Comparison of ENCODE assay signal across 8 cellular contexts in the genomic region with DNA sequence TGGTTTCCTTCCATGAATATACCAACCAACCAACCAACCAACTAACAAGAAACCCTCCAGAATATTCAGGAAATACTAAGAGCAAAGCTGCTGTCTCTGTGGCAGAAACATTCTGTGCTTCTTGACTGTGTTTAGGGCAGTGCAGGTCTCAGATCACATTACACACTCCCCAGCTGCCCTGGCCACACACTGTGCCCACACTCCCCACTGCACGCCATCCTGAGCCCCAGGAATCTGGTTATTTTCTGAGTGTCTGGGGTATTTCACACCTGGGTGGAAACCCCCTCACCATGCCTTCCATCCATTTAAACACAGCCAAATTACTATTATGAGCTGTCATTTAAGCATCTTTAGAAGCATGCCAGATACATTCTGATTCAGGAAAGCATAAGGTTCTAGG.
DNase-seq lines count a peak whose midpoint lies in the region; ATAC-seq and FAIRE-seq lines count a peak whose summit lies in the region.

No MANE protein-coding gene starts in this region.

- H3K9me3 Mint-ChIP-seq in activated CD4-positive, alpha-beta T cell treated with anti-CD3 and anti-CD28 coated beads for 36 hours (ENCODE audit: low read depth), result peaks cover 11% of the 10 kb centered on the region
- H3K9me3 Mint-ChIP-seq in activated CD8-positive, alpha-beta memory T cell treated with anti-CD3 and anti-CD28 coated beads, Interleukin-2, amount 10 ng/mL, durations not matched to agents 7 days and 5 days (ENCODE audit: low read depth), result no peaks in the 10 kb centered on the region

- intact Hi-C loops in activated CD4-positive, alpha-beta T cell treated with anti-CD3 and anti-CD28 coated beads for 36 hours (cut with DNase I, micrococcal nuclease), result loop anchor here (1.0 to 10.0 kb wide), 10 partner anchors 21 to 1479 kb away; partner anchors contain the start of genes CDK1 (in 2 of the 2) and CCDC6 (in 1 of the 2)

- CTCF ChIA-PET in activated CD4-positive, alpha-beta T cell treated with anti-CD3 and anti-CD28 coated beads for 36 hours (lab: Charles Lee), result interaction anchor here (0.6 to 3.1 kb wide), 6 partner anchors 32 to 91 kb away, joined by 3 to 12 read pairs (median 4); no protein-coding TSS in a partner anchor
- CTCF ChIA-PET in activated CD8-positive, alpha-beta memory T cell treated with anti-CD3 and anti-CD28 coated beads, Interleukin-2, amount 10 ng/mL, durations not matched to agents 7 days and 5 days (lab: Charles Lee), result no interaction called here

- H3K4me3 Mint-ChIP-seq in activated CD4-positive, alpha-beta T cell treated with anti-CD3 and anti-CD28 coated beads for 36 hours, result peak overlapping the region; percentile 78
- peak overlapping the region; percentile 71 for H3K4me3 Mint-ChIP-seq in activated CD8-positive, alpha-beta memory T cell treated with anti-CD3 and anti-CD28 coated beads, Interleukin-2, amount 10 ng/mL, durations not matched to agents 7 days and 5 days

- peak; percentile 86 for DNase-seq in activated CD4-positive, alpha-beta T cell treated with anti-CD3 and anti-CD28 coated beads for 36 hours
- DNase-seq in activated CD4-positive, alpha-beta T cell treated with anti-CD3 and anti-CD28 coated beads, Interleukin-2, amount 50 U/mL, for 1 hour, result no peak
- DNase-seq in activated CD8-positive, alpha-beta memory T cell treated with anti-CD3 and anti-CD28 coated beads, Interleukin-2, amount 10 ng/mL, durations not matched to agents 7 days and 5 days, result peak; percentile 62
- DNase-seq in left kidney (ENCODE audit: low read depth, low spot score) (peak; percentile 92), NCI-H1930 (lab: John Stamatoyannopoulos, UW) (no peak), NCI-H2196 treated with DMSO at 0.1 percent for 48 hours (lab: John Stamatoyannopoulos, UW; ENCODE audit: unreplicated experiment) (no peak), HTR-8/SVneo (ENCODE audit: insufficient read length, low spot score) (no peak)

- peak overlapping the region; percentile 84 for H3K27ac ChIP-seq in temporal lobe (ENCODE audit: low read depth, low read length)

- peak; percentile 83 for ATAC-seq in activated CD4-positive, alpha-beta T cell treated with anti-CD3 and anti-CD28 coated beads for 36 hours
- peak; percentile 69 for ATAC-seq in activated CD8-positive, alpha-beta memory T cell treated with anti-CD3 and anti-CD28 coated beads, Interleukin-2, amount 10 ng/mL, durations not matched to agents 7 days and 5 days

- peaks cover 50% of the 10 kb centered on the region for H3K4me1 Mint-ChIP-seq in activated CD4-positive, alpha-beta T cell treated with anti-CD3 and anti-CD28 coated beads for 36 hours
- peaks cover 11% of the 10 kb centered on the region for H3K4me1 Mint-ChIP-seq in activated CD8-positive, alpha-beta memory T cell treated with anti-CD3 and anti-CD28 coated beads, Interleukin-2, amount 10 ng/mL, durations not matched to agents 7 days and 5 days

- no peaks in the 10 kb centered on the region for H3K27me3 Mint-ChIP-seq in activated CD4-positive, alpha-beta T cell treated with anti-CD3 and anti-CD28 coated beads for 36 hours
- H3K27me3 Mint-ChIP-seq in activated CD8-positive, alpha-beta memory T cell treated with anti-CD3 and anti-CD28 coated beads, Interleukin-2, amount 10 ng/mL, durations not matched to agents 7 days and 5 days, result peaks cover 10% of the 10 kb centered on the region

- H3K27ac Mint-ChIP-seq in activated CD4-positive, alpha-beta T cell treated with anti-CD3 and anti-CD28 coated beads for 36 hours, result peak overlapping the region; percentile 93
- H3K27ac Mint-ChIP-seq in activated CD8-positive, alpha-beta memory T cell treated with anti-CD3 and anti-CD28 coated beads, Interleukin-2, amount 10 ng/mL, durations not matched to agents 7 days and 5 days, result peak overlapping the region; percentile 82

- H3K36me3 Mint-ChIP-seq in activated CD4-positive, alpha-beta T cell treated with anti-CD3 and anti-CD28 coated beads for 36 hours (ENCODE audit: low read depth), result peaks cover 21% of the 10 kb centered on the region
- H3K36me3 Mint-ChIP-seq in activated CD8-positive, alpha-beta memory T cell treated with anti-CD3 and anti-CD28 coated beads, Interleukin-2, amount 10 ng/mL, durations not matched to agents 7 days and 5 days, result no peaks in the 10 kb centered on the region

- no peak for FAIRE-seq in HTR-8/SVneo (lab: Jason Lieb, UNC)

- POLR2A ChIA-PET in activated CD4-positive, alpha-beta T cell treated with anti-CD3 and anti-CD28 coated beads for 36 hours (lab: Charles Lee), result interaction anchor here (0.9 kb wide), 1 partner anchor 205 kb away, joined by 3 read pairs; the partner anchor contains the start of gene CDK1

Comparison
In these comparisons a context has a peak if more than half of its experiments do, and no peak if none do; other contexts are left out.
1. DNase-seq: peak in activated CD4-positive, alpha-beta T cell treated with anti-CD3 and anti-CD28 coated beads for 36 hours (single experiment), activated CD8-positive, alpha-beta memory T cell treated with anti-CD3 and anti-CD28 coated beads, Interleukin-2, amount 10 ng/mL, durations not matched to agents 7 days and 5 days (single experiment) and left kidney (single experiment); none in activated CD4-positive, alpha-beta T cell treated with anti-CD3 and anti-CD28 coated beads, Interleukin-2, amount 50 U/mL, for 1 hour (single experiment), NCI-H1930 (0 of 2), NCI-H2196 treated with DMSO at 0.1 percent for 48 hours (single experiment) and HTR-8/SVneo (single experiment).